ENCODE assay signal across 5 cellular contexts in genomic region chr17:19475800-19476199, GRCh38. TPM values are rescaled to one million over a fixed set of nuclear protein-coding genes. Genes with fewer than 3 reads are reported as not detected.
"Had no signal": no experiment of that assay in that cellular context is flagged by ENCODE, and none has a peak within 500 bp of the region (broad histone marks: within the 10 kb centered on the region; RNA-seq: fewer than 3 reads in every experiment).

No MANE protein-coding gene starts in this region.

RNA-seq across cellular contexts. Expression of gene SLC47A1, which starts 57.9 kb away (rescaled TPM):
- total RNA-seq: HT-29, HT1080, IMR-90, K562 had no signal
- polyA plus RNA-seq: IgD-negative memory B cell, IMR-90, K562 had no signal
